Comparison of ENCODE assay signal across 2 cellular contexts in genomic region chr12:130090564-130090963, GRCh38.
TF ChIP-seq lines count a peak whose summit lies in the region.

No MANE protein-coding gene starts in this region.

TF ChIP-seq in HepG2, 621 proteins besides CTCF, POLR2A, EP300 and RAD21 (continued from another document):
- TF ChIP-seq TIGD3 (CRISPR knock-in tag; IDR thresholded peaks at IDR 0.05; ENCODE audit: borderline replicate concordance), result no peak

TF ChIP-seq in K562, 482 proteins besides CTCF, POLR2A, EP300 and RAD21:
- TF ChIP-seq ZKSCAN1 (IDR thresholded peaks at IDR 0.05; ENCODE audit: low read depth, low read length) (peak; percentile 81), PCBP2 (IDR thresholded peaks at IDR 0.05; ENCODE audit: low read depth, low read length, poor library complexity, severe bottlenecking) (no peak)
